In genomic region chr10:71708301-71708703, GRCh38 we compare ENCODE assay signal across 8 cellular contexts. TPM values are rescaled to one million over a fixed set of nuclear protein-coding genes. Genes with fewer than 3 reads are reported as not detected.
A peak's percentile ranks its signal among the peaks of the same experiment; 100 is the strongest.
DNase-seq lines count a peak whose midpoint lies in the region; ATAC-seq and TF ChIP-seq lines count a peak whose summit lies in the region.

No MANE protein-coding gene starts in this region.

- no peak overlapping the region for H3K4me3 Mint-ChIP-seq in mesothelial cell of epicardium
- no peak overlapping the region for H3K4me3 Mint-ChIP-seq in stimulated activated naive CD8-positive, alpha-beta T cell treated with anti-CD3 and anti-CD28 coated beads, Interleukin-15, amount 100 ng/mL, for 72 hours

- no peak for TF ChIP-seq POLR2A in NB4 (IDR thresholded peaks at IDR 0.05; ENCODE audit: extremely low read depth, insufficient read length)

- DNase-seq in GM10248 (ENCODE audit: extremely low spot score) (peak; percentile 78), NB4 (ENCODE audit: low read depth) (peak; percentile 71), mesothelial cell of epicardium (ENCODE audit: low spot score in 2 of 2, unreplicated experiment in 2 of 2) (peak; percentile 49 to 92)
- DNase-seq in activated CD8-positive, alpha-beta memory T cell treated with anti-CD3 and anti-CD28 coated beads for 24 hours: peak; percentile 91
- peak; percentile 25 to 42 (median 36) for DNase-seq in effector memory CD4-positive, alpha-beta T cell
- peak; percentile 62 to 64 for DNase-seq in stimulated activated naive CD8-positive, alpha-beta T cell treated with anti-CD3 and anti-CD28 coated beads, Interleukin-15, amount 100 ng/mL, for 72 hours

- H3K36me3 Mint-ChIP-seq in mesothelial cell of epicardium: no peaks in the 10 kb centered on the region

- no peaks in the 10 kb centered on the region for H3K9me3 ChIP-seq in effector memory CD4-positive, alpha-beta T cell (ENCODE audit: control insufficient read depth, low read length)

- ATAC-seq in stimulated activated naive CD8-positive, alpha-beta T cell treated with anti-CD3 and anti-CD28 coated beads, Interleukin-15, amount 100 ng/mL, for 72 hours: peak; percentile 50
- no peak for ATAC-seq in GM19324 (IDR thresholded peaks at IDR 0.05; ENCODE audit: low FRiP score, unreplicated experiment)
- ATAC-seq in HG03039 (IDR thresholded peaks at IDR 0.05; ENCODE audit: unreplicated experiment): no peak

- no peak overlapping the region for H3K4me3 ChIP-seq in NB4 (ENCODE audit: low read depth, low read length)
- no peak overlapping the region for H3K4me3 ChIP-seq in effector memory CD4-positive, alpha-beta T cell (ENCODE audit: insufficient read depth, low read depth, low read length, poor library complexity, severe bottlenecking)

- H3K27ac ChIP-seq in effector memory CD4-positive, alpha-beta T cell (ENCODE audit: insufficient read depth, low read length, poor library complexity, severe bottlenecking): no peak overlapping the region

- H3K4me1 Mint-ChIP-seq in mesothelial cell of epicardium: peaks cover 13% of the 10 kb centered on the region
- peaks cover 48% of the 10 kb centered on the region for H3K4me1 Mint-ChIP-seq in stimulated activated naive CD8-positive, alpha-beta T cell treated with anti-CD3 and anti-CD28 coated beads, Interleukin-15, amount 100 ng/mL, for 72 hours

- POLR2A ChIA-PET in GM10248 (lab: Yijun Ruan, JAX): no interaction called here

- H3K9me3 Mint-ChIP-seq in mesothelial cell of epicardium: no peaks in the 10 kb centered on the region
- H3K9me3 Mint-ChIP-seq in stimulated activated naive CD8-positive, alpha-beta T cell treated with anti-CD3 and anti-CD28 coated beads, Interleukin-15, amount 100 ng/mL, for 72 hours: no peaks in the 10 kb centered on the region

- TF ChIP-seq CTCF in GM10248 (IDR thresholded peaks at IDR 0.05; ENCODE audit: control extremely low read depth, extremely low read depth, low read depth, missing control alignments) (peak; percentile 87), NB4 (IDR thresholded peaks at IDR 0.05; ENCODE audit: low read depth, low read length) (peak; percentile 93), mesothelial cell of epicardium (IDR thresholded peaks at IDR 0.05; ENCODE audit: unreplicated experiment) (peak; percentile 82)

- CTCF ChIA-PET in GM10248 (lab: Yijun Ruan, JAX): interaction anchor here (0.6 to 11.1 kb wide), 53 partner anchors 9 to 406 kb away, joined by 3 to 168 read pairs (median 5); partner anchors contain the start of genes C10orf105, SLC29A3 and VSIR

- H3K36me3 ChIP-seq in effector memory CD4-positive, alpha-beta T cell (ENCODE audit: control insufficient read depth, insufficient read depth, low read length): no peaks in the 10 kb centered on the region

- H3K27ac Mint-ChIP-seq in mesothelial cell of epicardium: no peak overlapping the region
- H3K27ac Mint-ChIP-seq in stimulated activated naive CD8-positive, alpha-beta T cell treated with anti-CD3 and anti-CD28 coated beads, Interleukin-15, amount 100 ng/mL, for 72 hours: no peak overlapping the region

- H3K27me3 ChIP-seq in effector memory CD4-positive, alpha-beta T cell (replicated peaks; ENCODE audit: control insufficient read depth, insufficient read depth, low read length, poor library complexity, severe bottlenecking): no peaks in the 10 kb centered on the region

- no peaks in the 10 kb centered on the region for H3K27me3 Mint-ChIP-seq in mesothelial cell of epicardium (ENCODE audit: low read depth)
- no peaks in the 10 kb centered on the region for H3K27me3 Mint-ChIP-seq in stimulated activated naive CD8-positive, alpha-beta T cell treated with anti-CD3 and anti-CD28 coated beads, Interleukin-15, amount 100 ng/mL, for 72 hours

- H3K4me1 ChIP-seq in effector memory CD4-positive, alpha-beta T cell (ENCODE audit: control insufficient read depth, insufficient read depth, low read length, poor library complexity, severe bottlenecking): peaks cover 25% of the 10 kb centered on the region

RNA-seq across cellular contexts. Expression of gene C10orf105, which starts 11.3 kb away (rescaled TPM):
- 0.11 to 0.25 TPM (median 0.18 TPM) in 3 replicates for total RNA-seq in mesothelial cell of epicardium

Comparison
In these comparisons a context has a peak if more than half of its experiments do, and no peak if none do; other contexts are left out.
1. DNase-seq: peak in every context shown above with its lines; median percentile 91 in activated CD8-positive, alpha-beta memory T cell treated with anti-CD3 and anti-CD28 coated beads for 24 hours; 78 in GM10248; 71 in NB4; 70 in mesothelial cell of epicardium; 63 in stimulated activated naive CD8-positive, alpha-beta T cell treated with anti-CD3 and anti-CD28 coated beads, Interleukin-15, amount 100 ng/mL, for 72 hours; 36 in effector memory CD4-positive, alpha-beta T cell.